17 cellular contexts compared by ENCODE assay signal in genomic region chr17:79332011-79332410, GRCh38.
"Had no signal": no experiment of that assay in that cellular context is flagged by ENCODE, and none has a peak within 500 bp of the region (broad histone marks: within the 10 kb centered on the region; RNA-seq: fewer than 3 reads in every experiment).

No MANE protein-coding gene starts in this region.

- DNase-seq: activated CD4-positive, alpha-beta T cell treated with anti-CD3 and anti-CD28 coated beads for 1 hour; activated CD4-positive, alpha-beta T cell treated with anti-CD3 and anti-CD28 coated beads, Interleukin-2, amount 50 U/mL, for 4 hours; activated naive CD4-positive, alpha-beta T cell treated with anti-CD3 and anti-CD28 coated beads for 36 hours; activated naive CD8-positive, alpha-beta T cell treated with anti-CD3 and anti-CD28 coated beads, Interleukin-2, amount 50 U/mL, for 24 hours; dermis blood vessel endothelial cell; effector memory CD8-positive, alpha-beta T cell; foreskin keratinocyte; head of caudate nucleus; midbrain; right lobe of liver; stimulated activated naive CD8-positive, alpha-beta T cell treated with anti-CD3 and anti-CD28 coated beads, Interleukin-15, amount 100 ng/mL, for 72 hours; upper lobe of left lung had no signal

- H3K4me3 ChIP-seq: ascending aorta, breast epithelium, lung, psoas muscle, right lobe of liver, upper lobe of left lung had no signal

- H3K36me3 ChIP-seq: ascending aorta, breast epithelium, right lobe of liver, upper lobe of left lung had no signal

- H3K9me3 ChIP-seq: ascending aorta, breast epithelium, psoas muscle, right lobe of liver, upper lobe of left lung had no signal

- H3K27ac ChIP-seq: ascending aorta, breast epithelium, foreskin keratinocyte, psoas muscle, right lobe of liver, upper lobe of left lung had no signal

- ATAC-seq: activated naive CD8-positive, alpha-beta T cell treated with anti-CD3 and anti-CD28 coated beads, Interleukin-2, amount 50 U/mL, for 24 hours; activated T-helper 17 cell treated with anti-CD3 and anti-CD28 coated beads, Interleukin-2, amount 50 U/mL, for 72 hours; effector memory CD8-positive, alpha-beta T cell; foreskin keratinocyte; psoas muscle; right lobe of liver; stimulated activated naive CD8-positive, alpha-beta T cell treated with anti-CD3 and anti-CD28 coated beads, Interleukin-15, amount 100 ng/mL, for 72 hours had no signal

- H3K4me1 ChIP-seq: ascending aorta, breast epithelium, foreskin keratinocyte, psoas muscle, right lobe of liver, upper lobe of left lung had no signal

- H3K27me3 ChIP-seq: ascending aorta, right lobe of liver, upper lobe of left lung had no signal
